ENCODE assay signal across 31 cellular contexts in the genomic region with DNA sequence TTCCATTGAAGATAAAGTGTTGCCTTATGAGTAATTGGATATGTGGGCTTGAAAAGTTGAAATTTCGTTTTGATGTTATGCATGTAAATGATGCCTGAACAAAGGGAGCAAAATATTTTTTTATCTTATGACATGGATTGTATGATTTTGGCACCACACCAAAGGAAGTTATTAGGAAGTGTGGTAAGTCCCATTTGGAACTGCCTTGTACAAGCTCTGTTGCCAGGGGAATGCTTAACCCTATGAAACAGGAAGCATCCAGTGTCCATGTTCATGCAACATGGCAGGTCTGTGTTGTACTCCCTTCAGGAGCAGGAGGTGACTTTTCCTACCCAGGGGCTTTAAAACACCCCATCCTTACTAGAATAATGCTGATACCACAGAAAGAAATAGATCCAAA. TPM values are rescaled to one million over a fixed set of nuclear protein-coding genes. Genes with fewer than 3 reads are reported as not detected.
"Had no signal": no experiment of that assay in that cellular context is flagged by ENCODE, and none has a peak within 500 bp of the region (broad histone marks: within the 10 kb centered on the region; RNA-seq: fewer than 3 reads in every experiment).

No MANE protein-coding gene starts in this region.

- H3K4me3 Mint-ChIP-seq: mesothelial cell of epicardium; naive B cell; natural killer cell; nephron progenitor cell; neural progenitor cell; stimulated activated naive B cell treated with anti-CD40 and anti-IgM and Interleukin-4, amounts not matched to agents 10 μg/mL and 1 μg/mL and 100 μg/mL, for 72 hours had no signal

- H3K4me1 ChIP-seq: left lung, lower lobe of right lung, parathyroid adenoma, testis, thyroid gland, transverse colon, upper lobe of left lung, vagina had no signal

- H3K36me3 ChIP-seq: left lung, lower lobe of right lung, neural progenitor cell, neutrophil, sigmoid colon, stomach, thyroid gland, transverse colon, upper lobe of left lung, vagina had no signal

- H3K9me3 ChIP-seq: left lung, lower lobe of right lung, neutrophil, sigmoid colon, stomach, testis, thyroid gland, transverse colon, upper lobe of left lung, vagina had no signal

- H3K4me1 Mint-ChIP-seq: naive B cell; natural killer cell; stimulated activated naive B cell treated with anti-CD40 and anti-IgM and Interleukin-4, amounts not matched to agents 10 μg/mL and 1 μg/mL and 100 μg/mL, for 72 hours had no signal

- DNase-seq: hippocampal formation; left colon; left lung; lower lobe of right lung; mesendoderm; naive B cell; natural killer cell; nephron progenitor cell; occipital lobe; retina; right cardiac atrium; sigmoid colon; stimulated activated CD4-positive, alpha-beta T cell treated with anti-CD3 and anti-CD28 coated beads, Interleukin-1b, Interleukin-23, amount 100 ng/mL, for 48 hours; stimulated activated CD4-positive, alpha-beta T cell treated with anti-CD3 and anti-CD28 coated beads, Interleukin-2, amount 100 ng/mL, for 48 hours; stimulated activated naive B cell treated with anti-CD40 and anti-IgM and Interleukin-4, amounts not matched to agents 10 μg/mL and 1 μg/mL and 100 μg/mL, for 72 hours; stimulated activated naive CD8-positive, alpha-beta T cell treated with anti-CD3 and anti-CD28 coated beads, Interleukin-15, Interleukin-2, amounts not matched to agents 100 U/mL and 50 U/mL, for 24 hours; stomach; testis; thyroid gland; transverse colon; upper lobe of left lung had no signal

- H3K4me2 ChIP-seq: neural progenitor cell, smooth muscle cell had no signal

- H3K27ac Mint-ChIP-seq: naive B cell; natural killer cell; nephron progenitor cell; neural progenitor cell; progenitor cell of endocrine pancreas; stimulated activated naive B cell treated with anti-CD40 and anti-IgM and Interleukin-4, amounts not matched to agents 10 μg/mL and 1 μg/mL and 100 μg/mL, for 72 hours had no signal

- H3K36me3 Mint-ChIP-seq: mesothelial cell of epicardium; naive B cell; natural killer cell; neural progenitor cell; stimulated activated naive B cell treated with anti-CD40 and anti-IgM and Interleukin-4, amounts not matched to agents 10 μg/mL and 1 μg/mL and 100 μg/mL, for 72 hours had no signal

- H3K4me3 ChIP-seq: left lung, lower lobe of right lung, neural progenitor cell, sigmoid colon, smooth muscle cell, stomach, testis, thyroid gland, transverse colon, upper lobe of left lung, vagina had no signal

- ATAC-seq: left lung; lower lobe of right lung; natural killer cell; right cardiac atrium; stimulated activated naive B cell treated with anti-CD40 and anti-IgM and Interleukin-4, amounts not matched to agents 10 μg/mL and 1 μg/mL and 100 μg/mL, for 72 hours; stimulated activated naive CD8-positive, alpha-beta T cell treated with anti-CD3 and anti-CD28 coated beads, Interleukin-15, Interleukin-2, amounts not matched to agents 100 U/mL and 50 U/mL, for 24 hours had no signal

- H2AFZ ChIP-seq: neural progenitor cell, parathyroid adenoma had no signal

- H3K27me3 ChIP-seq: left lung, neural progenitor cell, sigmoid colon, testis, thyroid gland, transverse colon, upper lobe of left lung, vagina had no signal

- H3K79me2 ChIP-seq: parathyroid adenoma had no signal

- H3K9me3 Mint-ChIP-seq: mesothelial cell of epicardium; natural killer cell; nephron progenitor cell; neural progenitor cell; stimulated activated naive B cell treated with anti-CD40 and anti-IgM and Interleukin-4, amounts not matched to agents 10 μg/mL and 1 μg/mL and 100 μg/mL, for 72 hours had no signal

- H3K9ac ChIP-seq: neural progenitor cell, parathyroid adenoma had no signal

- H3K27ac ChIP-seq: left lung, lower lobe of right lung, neural progenitor cell, neutrophil, parathyroid adenoma, sigmoid colon, stomach, testis, thyroid gland, transverse colon, upper lobe of left lung, vagina had no signal

- FAIRE-seq: keratinocyte had no signal

RNA-seq across cellular contexts. Expression of a gene that starts 13.2 kb away (rescaled TPM):
- total RNA-seq: left lung, lower lobe of right lung, mononuclear cell, natural killer cell, osteocyte, progenitor cell of endocrine pancreas, smooth muscle cell, testis, thyroid gland, vagina had no signal
- polyA plus RNA-seq: keratinocyte had no signal
